Comparison of ENCODE assay signal across 10 cellular contexts in genomic region chr17:57424777-57425188, GRCh38.
A peak's percentile ranks its signal among the peaks of the same experiment; 100 is the strongest.
DNase-seq lines count a peak whose midpoint lies in the region; TF ChIP-seq lines count a peak whose summit lies in the region.
"Had no signal": no experiment of that assay in that cellular context is flagged by ENCODE, and none has a peak within 500 bp of the region (broad histone marks: within the 10 kb centered on the region; RNA-seq: fewer than 3 reads in every experiment).

No MANE protein-coding gene starts in this region.

- H3K27me3 Mint-ChIP-seq in mesothelial cell of epicardium (ENCODE audit: low read depth), result no peaks in the 10 kb centered on the region

- H3K4me1 Mint-ChIP-seq in mesothelial cell of epicardium, result peaks cover 24% of the 10 kb centered on the region

- H3K4me3 ChIP-seq in GM12865 (ENCODE audit: low read depth, low read length), result no peak overlapping the region
- H3K4me3 ChIP-seq: prostate gland had no signal

- TF ChIP-seq CTCF in GM12865 (IDR thresholded peaks at IDR 0.05; ENCODE audit: insufficient read depth, low read depth, low read length, missing control alignments) (no peak), mesothelial cell of epicardium (IDR thresholded peaks at IDR 0.05; ENCODE audit: unreplicated experiment) (no peak)

- H3K36me3 Mint-ChIP-seq in mesothelial cell of epicardium, result peaks cover 8% of the 10 kb centered on the region

- no peaks in the 10 kb centered on the region for H3K9me3 Mint-ChIP-seq in mesothelial cell of epicardium

- H3K4me3 Mint-ChIP-seq in mesothelial cell of epicardium, result no peak overlapping the region

- DNase-seq in GM12865 (ENCODE audit: low read depth), result peak; percentile 11
- DNase-seq in LHCN-M2 (ENCODE audit: low read depth), result peak; percentile 59
- peak; percentile 26 for DNase-seq in amniotic epithelial cell (ENCODE audit: low read depth)
- DNase-seq in mesothelial cell of epicardium (ENCODE audit: low spot score in 2 of 2, unreplicated experiment in 2 of 2), result no peak
- no peak for DNase-seq in AG20443 (ENCODE audit: low spot score)
- DNase-seq in NCI-H2107 (lab: John Stamatoyannopoulos, UW), result no peak
- DNase-seq in HuH-7.5 (ENCODE audit: low spot score), result no peak
- DNase-seq in NCI-H1930 (lab: John Stamatoyannopoulos, UW), result no peak
- DNase-seq: RPMI8226 had no signal

- H3K27ac Mint-ChIP-seq in mesothelial cell of epicardium, result peak overlapping the region; percentile 25

Comparison
In these comparisons a context has a peak if more than half of its experiments do, and no peak if none do; other contexts are left out.
1. DNase-seq: peak in GM12865 (single experiment), LHCN-M2 (single experiment) and amniotic epithelial cell (single experiment); none in mesothelial cell of epicardium (0 of 2), AG20443 (single experiment), NCI-H2107 (single experiment), HuH-7.5 (single experiment) and NCI-H1930 (0 of 2).